1 cellular context compared by ENCODE assay signal in genomic region chr22:18148508-18148965, GRCh38.
A peak's percentile ranks its signal among the peaks of the same experiment; 100 is the strongest.
TF ChIP-seq lines count a peak whose summit lies in the region.

No MANE protein-coding gene starts in this region.

TF ChIP-seq in HepG2, 621 proteins besides CTCF, POLR2A, EP300 and RAD21 (continued from another document and continues in another):
- TF ChIP-seq ZNF546 (CRISPR knock-in tag; conservative IDR thresholded peaks at IDR 0.05) (peak; percentile 45; the same call in 1 of the 2 replicates), REPIN1 (CRISPR knock-in tag; IDR thresholded peaks at IDR 0.05; ENCODE audit: borderline replicate concordance, low read depth) (peak; percentile 92; the same call in 1 of the 2 replicates), ZNF296 (CRISPR knock-in tag; conservative IDR thresholded peaks at IDR 0.05) (no peak; the same call in 1 of the 2 replicates), ZNF30 (CRISPR knock-in tag; IDR thresholded peaks at IDR 0.05) (peak; percentile 84; the same call in 1 of the 2 replicates), NCOA5 (CRISPR knock-in tag; IDR thresholded peaks at IDR 0.05) (no peak), ZNF570 (CRISPR knock-in tag; IDR thresholded peaks at IDR 0.05; ENCODE audit: borderline replicate concordance) (no peak), RFX1 (IDR thresholded peaks at IDR 0.05) (no peak), SRF (IDR thresholded peaks at IDR 0.05; ENCODE audit: low read depth, low read length) (no peak), TCF7L2 (IDR thresholded peaks at IDR 0.05; ENCODE audit: low read depth, low read length) (no peak), ZNF747 (CRISPR knock-in tag; IDR thresholded peaks at IDR 0.05; ENCODE audit: borderline replicate concordance) (peak; percentile 70; the same call in 1 of the 2 replicates), ZNF782 (CRISPR knock-in tag; IDR thresholded peaks at IDR 0.05; ENCODE audit: borderline replicate concordance) (0 out of 2 replicates have a peak, but pooled peaks have one; percentile 82), CC2D1A (CRISPR knock-in tag; IDR thresholded peaks at IDR 0.05) (no peak), ZNF574 (CRISPR knock-in tag; IDR thresholded peaks at IDR 0.05) (peak; percentile 83), MTF2 (CRISPR knock-in tag; IDR thresholded peaks at IDR 0.05; ENCODE audit: borderline replicate concordance) (no peak), ZBTB21 (CRISPR knock-in tag; IDR thresholded peaks at IDR 0.05) (0 out of 2 replicates have a peak, but pooled peaks have one; percentile 29), ZNF605 (CRISPR knock-in tag; IDR thresholded peaks at IDR 0.05) (no peak), PCBP2 (optimal IDR thresholded peaks at IDR 0.05; ENCODE audit: low read depth, low read length, poor library complexity, severe bottlenecking) (no peak), ATF2 (CRISPR knock-in tag; IDR thresholded peaks at IDR 0.05) (peak; percentile 72; the same call in 1 of the 2 replicates), ZNF609 (CRISPR knock-in tag; IDR thresholded peaks at IDR 0.05; ENCODE audit: borderline replicate concordance) (peak; percentile 88), ZNF616 (CRISPR knock-in tag; IDR thresholded peaks at IDR 0.05; ENCODE audit: low read depth) (no peak), ZNF788 (CRISPR knock-in tag; IDR thresholded peaks at IDR 0.05; ENCODE audit: borderline replicate concordance) (peak; percentile 98; the same call in 1 of the 2 replicates), ZNF547 (CRISPR knock-in tag; IDR thresholded peaks at IDR 0.05) (peak; percentile 65; the same call in 1 of the 2 replicates), SKI (IDR thresholded peaks at IDR 0.05; ENCODE audit: partially characterized antibody) (peak; percentile 74), NAIF1 (CRISPR knock-in tag; IDR thresholded peaks at IDR 0.05; ENCODE audit: borderline replicate concordance) (no peak), E2F1 (CRISPR knock-in tag; IDR thresholded peaks at IDR 0.05) (no peak), ELF3 (CRISPR knock-in tag; IDR thresholded peaks at IDR 0.05) (peak; percentile 86), ZFP91 (CRISPR knock-in tag; IDR thresholded peaks at IDR 0.05; ENCODE audit: borderline replicate concordance) (peak; percentile 72), HOXA3 (CRISPR knock-in tag; IDR thresholded peaks at IDR 0.05) (peak; percentile 93), YEATS4 (CRISPR knock-in tag; IDR thresholded peaks at IDR 0.05; ENCODE audit: borderline replicate concordance) (peak; percentile 87; the same call in 1 of the 2 replicates), SYNCRIP (IDR thresholded peaks at IDR 0.05; ENCODE audit: insufficient read depth, low read depth, low read length) (no peak), ZNF598 (CRISPR knock-in tag; IDR thresholded peaks at IDR 0.05; ENCODE audit: borderline replicate concordance) (no peak), SMARCC2 (IDR thresholded peaks at IDR 0.05) (no peak), ZXDC (CRISPR knock-in tag; IDR thresholded peaks at IDR 0.05) (no peak), ESRRA (CRISPR knock-in tag; IDR thresholded peaks at IDR 0.05; ENCODE audit: low read depth) (peak; percentile 73; the same call in 1 of the 2 replicates), MXI1 (IDR thresholded peaks at IDR 0.05; ENCODE audit: borderline replicate concordance, low read depth, low read length) (peak; percentile 77; the same call in 1 of the 3 replicates), ETV6 (CRISPR knock-in tag; conservative IDR thresholded peaks at IDR 0.05) (no peak), ARID2 (CRISPR knock-in tag; IDR thresholded peaks at IDR 0.05; ENCODE audit: borderline replicate concordance) (0 out of 2 replicates have a peak, but pooled peaks have one; percentile 10), FOSL1 (CRISPR knock-in tag; IDR thresholded peaks at IDR 0.05; ENCODE audit: borderline replicate concordance) (no peak), KLF16 (CRISPR knock-in tag; IDR thresholded peaks at IDR 0.05) (peak in 1 of 2 experiments; percentile 92; a peak in 2 of 4 replicates), ZBTB2 (CRISPR knock-in tag; IDR thresholded peaks at IDR 0.05; ENCODE audit: low read depth) (no peak), TRIM22 (IDR thresholded peaks at IDR 0.05) (no peak), ASH2L (IDR thresholded peaks at IDR 0.05; ENCODE audit: insufficient read length, low read depth, low read length) (peak; percentile 88), ZNF572 (CRISPR knock-in tag; IDR thresholded peaks at IDR 0.05) (no peak), ZBTB34 (CRISPR knock-in tag; IDR thresholded peaks at IDR 0.05) (peak; percentile 69; the same call in 1 of the 2 replicates), ZFP82 (CRISPR knock-in tag; IDR thresholded peaks at IDR 0.05; ENCODE audit: borderline replicate concordance) (0 out of 2 replicates have a peak, but pooled peaks have one; percentile 62)
